Comparison of ENCODE assay signal across 15 cellular contexts in genomic region chr3:104825116-104825515, GRCh38.
DNase-seq lines count a peak whose midpoint lies in the region; ATAC-seq and TF ChIP-seq lines count a peak whose summit lies in the region.
"Had no signal": no experiment of that assay in that cellular context is flagged by ENCODE, and none has a peak within 500 bp of the region (broad histone marks: within the 10 kb centered on the region; RNA-seq: fewer than 3 reads in every experiment).

No MANE protein-coding gene starts in this region.

- no peaks in the 10 kb centered on the region for H3K9me2 ChIP-seq in SK-N-SH

- H2AFZ ChIP-seq in SK-N-SH (ENCODE audit: low read depth): no peak overlapping the region

- CTCF ChIA-PET in SK-N-SH (lab: Yijun Ruan, JAX): interaction anchor here (1.9 kb wide), 1 partner anchor 540 kb away, joined by 4 read pairs; no protein-coding TSS in a partner anchor

- H3K9ac ChIP-seq in SK-N-SH: no peak overlapping the region

- H3K4me3 ChIP-seq in SK-N-SH (ENCODE audit: low read depth in 2 of 2, low read length in 1 of 2): no peak overlapping the region
- H3K4me3 ChIP-seq: adrenal gland, spleen had no signal

- POLR2A ChIA-PET in SK-N-SH (lab: Yijun Ruan, JAX): no interaction called here

- no peak for ATAC-seq in SK-N-SH treated with all-trans-retinoic acid at 6 μM for 48 hours
- ATAC-seq in HG03196 (IDR thresholded peaks at IDR 0.05; ENCODE audit: unreplicated experiment): no peak
- ATAC-seq: T-helper 17 cell had no signal

- WGBS in SK-N-SH (ENCODE audit: low lambda C conversion rate): 37% methylated on average over 1 of the region's 1 CpG

- no peaks in the 10 kb centered on the region for H3K27me3 ChIP-seq in SK-N-SH (ENCODE audit: insufficient read depth)
- H3K27me3 ChIP-seq: adrenal gland, spleen had no signal

- no peaks in the 10 kb centered on the region for H3K79me2 ChIP-seq in SK-N-SH (ENCODE audit: insufficient read depth)

- peaks cover 4% of the 10 kb centered on the region; the same call in 1 of the 2 replicates for H3K9me3 ChIP-seq in SK-N-SH
- H3K9me3 ChIP-seq: adrenal gland had no signal

- H3K36me3 ChIP-seq in SK-N-SH (replicated peaks in 1 of 2; ENCODE audit: control insufficient read depth in 1 of 2, insufficient read depth in 2 of 2, low read length in 1 of 2): no peaks in the 10 kb centered on the region
- H3K36me3 ChIP-seq: adrenal gland, spleen had no signal

- H3F3A ChIP-seq in SK-N-SH (replicated peaks; ENCODE audit: insufficient read depth): no peaks in the 10 kb centered on the region

- H3K4me2 ChIP-seq in SK-N-SH: no peak overlapping the region

- peaks cover 0 to 4% of the 10 kb centered on the region in 2 experiments; a peak in 2 of 4 replicates for H3K4me1 ChIP-seq in SK-N-SH (ENCODE audit: control insufficient read depth in 1 of 2, insufficient read depth in 2 of 2, low read depth in 1 of 2, low read length in 1 of 2)
- H3K4me1 ChIP-seq: adrenal gland, spleen had no signal

- TF ChIP-seq EP300 in SK-N-SH (IDR thresholded peaks at IDR 0.05; ENCODE audit: borderline replicate concordance in 1 of 2, low read depth in 1 of 2, low read length in 1 of 2): peak in 1 of 2 experiments; percentile 60; a peak in 2 of 4 replicates

- peak; percentile 27 for DNase-seq in SK-N-SH
- DNase-seq in NCI-H446 (lab: John Stamatoyannopoulos, UW): peak; percentile 5 to 38
- peak; percentile 50 for DNase-seq in iPS DF 19.7 (ENCODE audit: low read depth, low spot score)
- no peak for DNase-seq in hippocampal formation (lab: John Stamatoyannopoulos, UW)
- no peak for DNase-seq in substantia nigra (lab: John Stamatoyannopoulos, UW)
- no peak for DNase-seq in activated CD4-positive, alpha-beta T cell treated with anti-CD3 and anti-CD28 coated beads for 48 hours
- DNase-seq: activated CD4-positive, alpha-beta T cell treated with anti-CD3 and anti-CD28 coated beads for 4 hours; activated T-cell treated with anti-CD3 and anti-CD28 coated beads, Interleukin-2, amount 50 U/mL, for 24 hours; adrenal gland; erythroblast; RPMI8226; spleen; T-helper 17 cell had no signal

- H3K27ac ChIP-seq in SK-N-SH (ENCODE audit: low read depth in 2 of 2, low read length in 1 of 2) (peak overlapping the region in 1 of 2 experiments; percentile 63; a peak in 2 of 4 replicates), substantia nigra (ENCODE audit: low read depth, low read length, poor library complexity, severe bottlenecking) (no peak overlapping the region)
- H3K27ac ChIP-seq: adrenal gland, spleen had no signal

- TF ChIP-seq RAD21 in SK-N-SH (IDR thresholded peaks at IDR 0.05; ENCODE audit: low read length): peak; percentile 13; the same call in 1 of the 2 replicates

- TF ChIP-seq CTCF in SK-N-SH (IDR thresholded peaks at IDR 0.05): no peak

- H4K20me1 ChIP-seq in SK-N-SH (ENCODE audit: insufficient read depth): no peaks in the 10 kb centered on the region

TF ChIP-seq in SK-N-SH, 30 proteins besides CTCF, POLR2A, EP300 and RAD21:
- TF ChIP-seq TAF1 (IDR thresholded peaks at IDR 0.05; ENCODE audit: borderline replicate concordance, low read depth, low read length) (no peak), RCOR1 (IDR thresholded peaks at IDR 0.05; ENCODE audit: low read length) (peak; percentile 38; the same call in 1 of the 2 replicates), GATA2 (CRISPR knock-in tag; IDR thresholded peaks at IDR 0.05) (peak; percentile 48; the same call in 1 of the 2 replicates)

TF ChIP-seq in SK-N-SH treated with all-trans-retinoic acid at 6 μM for 48 hours, 23 proteins besides CTCF, POLR2A, EP300 and RAD21:
- TF ChIP-seq ZFP30 (CRISPR knock-in tag; IDR thresholded peaks at IDR 0.05) (no peak), ESRRG (CRISPR knock-in tag; IDR thresholded peaks at IDR 0.05) (no peak), ZC3H10 (CRISPR knock-in tag; IDR thresholded peaks at IDR 0.05) (no peak), ARNTL (CRISPR knock-in tag; IDR thresholded peaks at IDR 0.05; ENCODE audit: borderline replicate concordance, low read depth) (no peak), CSDC2 (CRISPR knock-in tag; IDR thresholded peaks at IDR 0.05) (no peak), TCF4 (CRISPR knock-in tag; IDR thresholded peaks at IDR 0.05; ENCODE audit: borderline replicate concordance) (no peak), ZNF70 (CRISPR knock-in tag; IDR thresholded peaks at IDR 0.05) (no peak), ZNF565 (CRISPR knock-in tag; conservative IDR thresholded peaks at IDR 0.05; ENCODE audit: low read depth) (no peak)
- TF ChIP-seq, protein P1, sequence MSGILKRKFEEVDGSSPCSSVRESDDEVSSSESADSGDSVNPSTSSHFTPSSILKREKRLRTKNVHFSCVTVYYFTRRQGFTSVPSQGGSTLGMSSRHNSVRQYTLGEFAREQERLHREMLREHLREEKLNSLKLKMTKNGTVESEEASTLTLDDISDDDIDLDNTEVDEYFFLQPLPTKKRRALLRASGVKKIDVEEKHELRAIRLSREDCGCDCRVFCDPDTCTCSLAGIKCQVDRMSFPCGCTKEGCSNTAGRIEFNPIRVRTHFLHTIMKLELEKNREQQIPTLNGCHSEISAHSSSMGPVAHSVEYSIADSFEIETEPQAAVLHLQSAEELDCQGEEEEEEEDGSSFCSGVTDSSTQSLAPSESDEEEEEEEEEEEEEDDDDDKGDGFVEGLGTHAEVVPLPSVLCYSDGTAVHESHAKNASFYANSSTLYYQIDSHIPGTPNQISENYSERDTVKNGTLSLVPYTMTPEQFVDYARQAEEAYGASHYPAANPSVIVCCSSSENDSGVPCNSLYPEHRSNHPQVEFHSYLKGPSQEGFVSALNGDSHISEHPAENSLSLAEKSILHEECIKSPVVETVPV (CRISPR knock-in tag; IDR thresholded peaks at IDR 0.05): no peak

Comparison
In these comparisons a context has a peak if more than half of its experiments do, and no peak if none do; other contexts are left out.
1. DNase-seq: peak in SK-N-SH (single experiment), NCI-H446 (2 of 2) and iPS DF 19.7 (single experiment); none in hippocampal formation (0 of 2), substantia nigra (0 of 49) and activated CD4-positive, alpha-beta T cell treated with anti-CD3 and anti-CD28 coated beads for 48 hours (single experiment).